Comparison of ENCODE assay signal across 8 cellular contexts in genomic region chr3:133437391-133438093, GRCh38. TPM values are rescaled to one million over a fixed set of nuclear protein-coding genes. Genes with fewer than 3 reads are reported as not detected.
DNase-seq lines count a peak whose midpoint lies in the region; ATAC-seq, FAIRE-seq and TF ChIP-seq lines count a peak whose summit lies in the region.

No MANE protein-coding gene starts in this region.

- peak overlapping the region; percentile 27 for H3K27ac Mint-ChIP-seq in osteocyte (ENCODE audit: unreplicated experiment)

- H3K27me3 ChIP-seq in breast epithelium (no peaks in the 10 kb centered on the region), esophagus squamous epithelium (no peaks in the 10 kb centered on the region)

- 66 to 70% methylated on average over 9 to 10 of the region's 10 CpGs for WGBS in esophagus squamous epithelium, 2 donors

- DNase-seq in GM18507 (ENCODE audit: extremely low spot score, insufficient read length, low read depth) (no peak), NCI-H146 treated with DMSO at 0.1 percent for 48 hours (lab: John Stamatoyannopoulos, UW; ENCODE audit: unreplicated experiment) (peak; percentile 23), breast epithelium (ENCODE audit: low spot score in 2 of 2) (no peak), osteocyte (ENCODE audit: extremely low spot score, unreplicated experiment) (no peak), occipital lobe (lab: John Stamatoyannopoulos, UW) (no peak), esophagus squamous epithelium (lab: John Stamatoyannopoulos, UW) (no peak)

- TF ChIP-seq POLR2A in breast epithelium (IDR thresholded peaks at IDR 0.05) (no peak), esophagus squamous epithelium (IDR thresholded peaks at IDR 0.05) (no peak)

- H3K9me3 ChIP-seq in breast epithelium = no peaks in the 10 kb centered on the region
- no peaks in the 10 kb centered on the region for H3K9me3 ChIP-seq in esophagus squamous epithelium

- intact Hi-C loops in breast epithelium (cut with DNase I; ENCODE audit: low total_unique reads) = no loop called here
- intact Hi-C loops in esophagus squamous epithelium (cut with DNase I) = no loop called here

- H3K4me3 ChIP-seq in breast epithelium (no peak overlapping the region), esophagus squamous epithelium (no peak overlapping the region)

- H3K27me3 Mint-ChIP-seq in osteocyte (ENCODE audit: unreplicated experiment) = no peaks in the 10 kb centered on the region

- H3K36me3 ChIP-seq in breast epithelium = no peaks in the 10 kb centered on the region
- no peaks in the 10 kb centered on the region for H3K36me3 ChIP-seq in esophagus squamous epithelium

- H3K9me3 Mint-ChIP-seq in osteocyte (ENCODE audit: unreplicated experiment) = no peaks in the 10 kb centered on the region

- TF ChIP-seq CTCF in breast epithelium (IDR thresholded peaks at IDR 0.05) (no peak), osteocyte (IDR thresholded peaks at IDR 0.05) (peak; percentile 57), esophagus squamous epithelium (IDR thresholded peaks at IDR 0.05) (peak in 1 of 6 experiments; percentile 5)

- no peak overlapping the region for H3K4me3 Mint-ChIP-seq in osteocyte (ENCODE audit: unreplicated experiment)

- ATAC-seq in GM19035 (IDR thresholded peaks at IDR 0.05; ENCODE audit: unreplicated experiment) = no peak
- ATAC-seq in GM21528 (IDR thresholded peaks at IDR 0.05; ENCODE audit: low FRiP score, unreplicated experiment) = no peak

- peak overlapping the region; percentile 35 to 58 for H3K27ac ChIP-seq in breast epithelium
- H3K27ac ChIP-seq in esophagus squamous epithelium = peak overlapping the region in 1 of 4 donors; percentile 37

- H3K36me3 Mint-ChIP-seq in osteocyte (ENCODE audit: unreplicated experiment) = no peaks in the 10 kb centered on the region

- H3K4me1 ChIP-seq in breast epithelium (no peaks in the 10 kb centered on the region), esophagus squamous epithelium (peaks cover 0 to 10% (median 0%) of the 10 kb centered on the region in 3 donors)

- peak; percentile 12 for FAIRE-seq in GM18507 (lab: Jason Lieb, UNC)

- H3K4me1 Mint-ChIP-seq in osteocyte (ENCODE audit: unreplicated experiment) = peaks cover 20% of the 10 kb centered on the region

RNA-seq across cellular contexts. Expression of gene BFSP2, which starts 37.7 kb away (rescaled TPM):
- total RNA-seq in breast epithelium (not detected), osteocyte (not detected in 2 replicates), occipital lobe (1.1 TPM), esophagus squamous epithelium (not detected)
